In genomic region chr4:64394469-64394868, GRCh38 we compare ENCODE assay signal across 36 cellular contexts. TPM values are rescaled to one million over a fixed set of nuclear protein-coding genes. Genes with fewer than 3 reads are reported as not detected.
"Had no signal": no experiment of that assay in that cellular context is flagged by ENCODE, and none has a peak within 500 bp of the region (broad histone marks: within the 10 kb centered on the region; RNA-seq: fewer than 3 reads in every experiment).

No MANE protein-coding gene starts in this region.

- H3K27me3 ChIP-seq: adrenal gland, body of pancreas, brain microvascular endothelial cell, breast epithelium had no signal

- H3K4me1 ChIP-seq: adrenal gland, body of pancreas, breast epithelium had no signal

- H3K4me3 ChIP-seq: adrenal gland, body of pancreas, breast epithelium had no signal

- H3K36me3 ChIP-seq: adrenal gland, brain microvascular endothelial cell, breast epithelium had no signal

- ATAC-seq: activated CD8-positive, alpha-beta T cell treated with anti-CD3 and anti-CD28 coated beads for 36 hours; activated naive CD4-positive, alpha-beta T cell treated with anti-CD3 and anti-CD28 coated beads, Interleukin-2, amount 50 U/mL, for 72 hours; activated T-cell treated with anti-CD3 and anti-CD28 coated beads, Interleukin-2, amount 50 U/mL, for 4 hours; activated T-cell treated with anti-CD3 and anti-CD28 coated beads, Interleukin-2, amount 50 U/mL, for 72 hours; activated T-helper 17 cell treated with anti-CD3 and anti-CD28 coated beads, Interleukin-2, amount 50 U/mL, for 72 hours; body of pancreas had no signal

- H3K27ac ChIP-seq: adrenal gland, body of pancreas, brain microvascular endothelial cell, breast epithelium, VCaP had no signal

- H3K9me3 ChIP-seq: adrenal gland, body of pancreas, breast epithelium had no signal

- DNase-seq: activated B cell treated with CpG ODN at 0.5 μM for 24 hours; activated CD4-positive, alpha-beta memory T cell treated with anti-CD3 and anti-CD28 coated beads for 36 hours; activated CD4-positive, alpha-beta T cell treated with anti-CD3 and anti-CD28 coated beads for 4 hours; activated CD4-positive, alpha-beta T cell treated with anti-CD3 and anti-CD28 coated beads, Interleukin-2, amount 10 ng/mL, durations not matched to agents 24 days and 14 days; activated CD4-positive, alpha-beta T cell treated with anti-CD3 and anti-CD28 coated beads, Interleukin-2, amount 50 U/mL, for 1 hour; activated CD4-positive, alpha-beta T cell treated with anti-CD3 and anti-CD28 coated beads, Interleukin-2, amount 50 U/mL, for 4 hours; activated CD4-positive, CD25-positive, alpha-beta regulatory T cell treated with anti-CD3 and anti-CD28 coated beads, Interleukin-2, amount 50 U/mL, for 72 hours; activated CD8-positive, alpha-beta memory T cell treated with anti-CD3 and anti-CD28 coated beads, Interleukin-2, amount 50 U/mL, for 4 hours; activated CD8-positive, alpha-beta T cell treated with anti-CD3 and anti-CD28 coated beads for 36 hours; activated effector memory CD4-positive, alpha-beta T cell treated with anti-CD3 and anti-CD28 coated beads, Interleukin-2, amount 50 U/mL, for 16 hours; activated gamma-delta T cell treated with Interleukin-2 at 50 U/mL for 16 hours; activated naive CD4-positive, alpha-beta T cell; activated naive CD4-positive, alpha-beta T cell treated with anti-CD3 and anti-CD28 coated beads for 36 hours; activated naive CD4-positive, alpha-beta T cell treated with anti-CD3 and anti-CD28 coated beads, Interleukin-2, amount 50 U/mL, for 16 hours; activated naive CD8-positive, alpha-beta T cell treated with anti-CD3 and anti-CD28 coated beads for 36 hours; activated T-cell treated with anti-CD3 and anti-CD28 coated beads for 4 hours; activated T-cell treated with anti-CD3 and anti-CD28 coated beads, Interleukin-2, amount 50 U/mL, for 1 hour; activated T-cell treated with anti-CD3 and anti-CD28 coated beads, Interleukin-2, amount 50 U/mL, for 4 hours; activated T-cell treated with anti-CD3 and anti-CD28 coated beads, Interleukin-2, amount 50 U/mL, for 72 hours; adrenal gland; amniotic stem cell; aorta; body of pancreas; brain microvascular endothelial cell; central memory CD4-positive, alpha-beta T cell; SW 1271; T-helper 1 cell; T-helper 2 cell; T-helper 9 cell had no signal

RNA-seq across cellular contexts. Expression of gene TECRL, which starts 14.8 kb away (rescaled TPM):
- total RNA-seq: activated B cell treated with CpG ODN at 0.5 μM for 24 hours; activated CD4-positive, alpha-beta memory T cell treated with anti-CD3 and anti-CD28 coated beads for 36 hours; activated CD4-positive, alpha-beta T cell treated with anti-CD3 and anti-CD28 coated beads, Interleukin-2, amount 10 ng/mL, durations not matched to agents 24 days and 14 days; activated CD8-positive, alpha-beta memory T cell treated with anti-CD3 and anti-CD28 coated beads for 36 hours; activated CD8-positive, alpha-beta T cell treated with anti-CD3 and anti-CD28 coated beads for 36 hours; activated naive CD4-positive, alpha-beta T cell treated with anti-CD3 and anti-CD28 coated beads for 36 hours; activated naive CD4-positive, alpha-beta T cell treated with anti-CD3 and anti-CD28 coated beads, Interleukin-2, amount 50 U/mL, for 72 hours; activated naive CD8-positive, alpha-beta T cell treated with anti-CD3 and anti-CD28 coated beads for 36 hours; activated T-cell treated with anti-CD3 and anti-CD28 coated beads, Interleukin-2, amount 50 U/mL, for 4 hours; activated T-cell treated with anti-CD3 and anti-CD28 coated beads, Interleukin-2, amount 50 U/mL, for 72 hours; activated T-helper 1 cell treated with anti-CD3 and anti-CD28 coated beads, Interleukin-12 subunit alpha, Interleukin-12 subunit beta, Interleukin-2, Interleukin-4 antibody, amounts not matched to agents 30 ng/mL and 10 ng/mL and 1 ng/mL, durations not matched to agents 14 hours and 24 hours and 36 hours; activated T-helper 17 cell treated with anti-CD3 and anti-CD28 coated beads, Interleukin-2, amount 50 U/mL, for 72 hours; aorta; astrocyte; body of pancreas; breast epithelium had no signal
